In genomic region chr5:36721664-36722063, GRCh38 we compare ENCODE assay signal across 18 cellular contexts.
"Had no signal": no experiment of that assay in that cellular context is flagged by ENCODE, and none has a peak within 500 bp of the region (broad histone marks: within the 10 kb centered on the region; RNA-seq: fewer than 3 reads in every experiment).

No MANE protein-coding gene starts in this region.

- H3K9me3 Mint-ChIP-seq: natural killer cell, neural crest cell had no signal

- H3K9me3 ChIP-seq: heart left ventricle, right atrium auricular region, sigmoid colon, testis, tibial nerve, upper lobe of right lung had no signal

- H3K36me3 ChIP-seq: heart left ventricle, right atrium auricular region, sigmoid colon, tibial nerve, upper lobe of right lung had no signal

- H3K27me3 ChIP-seq: heart left ventricle, right atrium auricular region, sigmoid colon, testis, tibial nerve, upper lobe of right lung had no signal

- H3K36me3 Mint-ChIP-seq: natural killer cell had no signal

- H3K4me3 ChIP-seq: dorsolateral prefrontal cortex, heart left ventricle, right atrium auricular region, sigmoid colon, skin epidermis, testis, tibial nerve, upper lobe of right lung had no signal

- H3K4me3 Mint-ChIP-seq: natural killer cell, neural crest cell had no signal

- H3K27ac Mint-ChIP-seq: natural killer cell had no signal

- FAIRE-seq: frontal cortex, islet of Langerhans had no signal

- DNase-seq: cortex of kidney; dorsolateral prefrontal cortex; effector CD8-positive, alpha-beta T cell; heart left ventricle; hypothalamus; kidney glomerular epithelial cell; natural killer cell; sigmoid colon; stimulated activated CD4-positive, alpha-beta T cell treated with anti-CD3 and anti-CD28 coated beads, Interleukin-12 subunit alpha, Interleukin-12 subunit beta, amount 100 ng/mL, for 4 hours; stimulated activated naive CD8-positive, alpha-beta T cell treated with anti-CD3 and anti-CD28 coated beads, Interleukin-15, Interleukin-2, amounts not matched to agents 100 U/mL and 50 U/mL, for 24 hours; testis; upper lobe of right lung had no signal

- H3K27ac ChIP-seq: dorsolateral prefrontal cortex, heart left ventricle, right atrium auricular region, sigmoid colon, skin epidermis, testis, tibial nerve, upper lobe of right lung had no signal

- H3K4me1 ChIP-seq: right atrium auricular region, sigmoid colon, testis, tibial nerve, upper lobe of right lung had no signal

- ATAC-seq: heart left ventricle; natural killer cell; stimulated activated naive CD8-positive, alpha-beta T cell treated with anti-CD3 and anti-CD28 coated beads, Interleukin-15, Interleukin-2, amounts not matched to agents 100 U/mL and 50 U/mL, for 24 hours; upper lobe of right lung had no signal
